ENCODE assay signal across 16 cellular contexts in genomic region chr17:78022425-78022824, GRCh38.
DNase-seq lines count a peak whose midpoint lies in the region; ATAC-seq and TF ChIP-seq lines count a peak whose summit lies in the region.
"Had no signal": no experiment of that assay in that cellular context is flagged by ENCODE, and none has a peak within 500 bp of the region (broad histone marks: within the 10 kb centered on the region; RNA-seq: fewer than 3 reads in every experiment).

No MANE protein-coding gene starts in this region.

- CTCF ChIA-PET in activated CD4-positive, alpha-beta T cell treated with anti-CD3 and anti-CD28 coated beads for 36 hours (lab: Charles Lee): interaction anchor here (0.6 to 2.4 kb wide), 3 partner anchors 9 to 440 kb away, joined by 3 to 9 read pairs (median 3); no protein-coding TSS in a partner anchor
- CTCF ChIA-PET in Calu3 (lab: Charles Lee): no interaction called here

- H3K9me3 Mint-ChIP-seq in activated CD4-positive, alpha-beta T cell treated with anti-CD3 and anti-CD28 coated beads for 36 hours (ENCODE audit: low read depth): no peaks in the 10 kb centered on the region
- no peaks in the 10 kb centered on the region for H3K9me3 Mint-ChIP-seq in activated CD4-positive, alpha-beta T cell treated with anti-CD3 and anti-CD28 coated beads, Interleukin-2, amount 10 ng/mL, durations not matched to agents 24 days and 14 days
- no peaks in the 10 kb centered on the region for H3K9me3 Mint-ChIP-seq in activated T-helper 1 cell treated with anti-CD3 and anti-CD28 coated beads, Interleukin-12 subunit alpha, Interleukin-12 subunit beta, Interleukin-2, Interleukin-4 antibody, amounts not matched to agents 30 ng/mL and 10 ng/mL and 1 ng/mL, durations not matched to agents 14 hours and 24 hours and 36 hours
- no peaks in the 10 kb centered on the region for H3K9me3 Mint-ChIP-seq in Calu3 (ENCODE audit: low read depth, unreplicated experiment)

- H3K4me3 ChIP-seq in fibroblast of mammary gland (ENCODE audit: control insufficient read depth, low read depth, low read length): no peak overlapping the region

- intact Hi-C loops in activated CD4-positive, alpha-beta T cell treated with anti-CD3 and anti-CD28 coated beads for 36 hours (cut with DNase I, micrococcal nuclease): loop anchor here in 1 of 2 experiments (1.0 kb wide), 1 partner anchor 186 kb away; no protein-coding TSS in a partner anchor
- intact Hi-C loops in activated CD4-positive, alpha-beta T cell treated with anti-CD3 and anti-CD28 coated beads, Interleukin-2, amount 10 ng/mL, durations not matched to agents 24 days and 14 days (cut with micrococcal nuclease): loop anchor here (5.0 kb wide), 1 partner anchor 230 kb away; no protein-coding TSS in a partner anchor
- intact Hi-C loops in activated T-helper 1 cell treated with anti-CD3 and anti-CD28 coated beads, Interleukin-12 subunit alpha, Interleukin-12 subunit beta, Interleukin-2, Interleukin-4 antibody, amounts not matched to agents 30 ng/mL and 10 ng/mL and 1 ng/mL, durations not matched to agents 14 hours and 24 hours and 36 hours (cut with micrococcal nuclease): no loop called here
- intact Hi-C loops in Calu3 (cut with micrococcal nuclease; ENCODE audit: unreplicated experiment): no loop called here

- H3K4me1 Mint-ChIP-seq in activated CD4-positive, alpha-beta T cell treated with anti-CD3 and anti-CD28 coated beads for 36 hours: peaks cover 43% of the 10 kb centered on the region
- peaks cover 27% of the 10 kb centered on the region for H3K4me1 Mint-ChIP-seq in activated CD4-positive, alpha-beta T cell treated with anti-CD3 and anti-CD28 coated beads, Interleukin-2, amount 10 ng/mL, durations not matched to agents 24 days and 14 days
- peaks cover 27% of the 10 kb centered on the region for H3K4me1 Mint-ChIP-seq in activated T-helper 1 cell treated with anti-CD3 and anti-CD28 coated beads, Interleukin-12 subunit alpha, Interleukin-12 subunit beta, Interleukin-2, Interleukin-4 antibody, amounts not matched to agents 30 ng/mL and 10 ng/mL and 1 ng/mL, durations not matched to agents 14 hours and 24 hours and 36 hours (ENCODE audit: low read depth)
- no peaks in the 10 kb centered on the region for H3K4me1 Mint-ChIP-seq in Calu3 (ENCODE audit: low read depth, unreplicated experiment)

- H3K4me3 Mint-ChIP-seq in activated CD4-positive, alpha-beta T cell treated with anti-CD3 and anti-CD28 coated beads for 36 hours: no peak overlapping the region
- no peak overlapping the region for H3K4me3 Mint-ChIP-seq in activated CD4-positive, alpha-beta T cell treated with anti-CD3 and anti-CD28 coated beads, Interleukin-2, amount 10 ng/mL, durations not matched to agents 24 days and 14 days
- no peak overlapping the region for H3K4me3 Mint-ChIP-seq in activated T-helper 1 cell treated with anti-CD3 and anti-CD28 coated beads, Interleukin-12 subunit alpha, Interleukin-12 subunit beta, Interleukin-2, Interleukin-4 antibody, amounts not matched to agents 30 ng/mL and 10 ng/mL and 1 ng/mL, durations not matched to agents 14 hours and 24 hours and 36 hours
- H3K4me3 Mint-ChIP-seq in Calu3 (ENCODE audit: low read depth, unreplicated experiment): no peak overlapping the region

- peak; percentile 59 for ATAC-seq in activated CD4-positive, alpha-beta T cell treated with anti-CD3 and anti-CD28 coated beads for 36 hours
- ATAC-seq in HG02973 (IDR thresholded peaks at IDR 0.05; ENCODE audit: unreplicated experiment): no peak
- ATAC-seq: HepG2 had no signal

- H3K36me3 Mint-ChIP-seq in activated CD4-positive, alpha-beta T cell treated with anti-CD3 and anti-CD28 coated beads for 36 hours (ENCODE audit: low read depth): no peaks in the 10 kb centered on the region
- peaks cover 2% of the 10 kb centered on the region for H3K36me3 Mint-ChIP-seq in activated CD4-positive, alpha-beta T cell treated with anti-CD3 and anti-CD28 coated beads, Interleukin-2, amount 10 ng/mL, durations not matched to agents 24 days and 14 days (ENCODE audit: low read depth)
- peaks cover 4% of the 10 kb centered on the region for H3K36me3 Mint-ChIP-seq in activated T-helper 1 cell treated with anti-CD3 and anti-CD28 coated beads, Interleukin-12 subunit alpha, Interleukin-12 subunit beta, Interleukin-2, Interleukin-4 antibody, amounts not matched to agents 30 ng/mL and 10 ng/mL and 1 ng/mL, durations not matched to agents 14 hours and 24 hours and 36 hours (ENCODE audit: low read depth)
- no peaks in the 10 kb centered on the region for H3K36me3 Mint-ChIP-seq in Calu3 (ENCODE audit: insufficient read depth, unreplicated experiment)

- POLR2A ChIA-PET in activated CD4-positive, alpha-beta T cell treated with anti-CD3 and anti-CD28 coated beads for 36 hours (lab: Charles Lee): no interaction called here

- no TSS peak for BruUV-seq in Calu3 (replicated peaks; lab: Mats Ljungman, UMichigan)

- no peaks in the 10 kb centered on the region for H3K27me3 Mint-ChIP-seq in activated CD4-positive, alpha-beta T cell treated with anti-CD3 and anti-CD28 coated beads for 36 hours
- no peaks in the 10 kb centered on the region for H3K27me3 Mint-ChIP-seq in activated CD4-positive, alpha-beta T cell treated with anti-CD3 and anti-CD28 coated beads, Interleukin-2, amount 10 ng/mL, durations not matched to agents 24 days and 14 days
- no peaks in the 10 kb centered on the region for H3K27me3 Mint-ChIP-seq in activated T-helper 1 cell treated with anti-CD3 and anti-CD28 coated beads, Interleukin-12 subunit alpha, Interleukin-12 subunit beta, Interleukin-2, Interleukin-4 antibody, amounts not matched to agents 30 ng/mL and 10 ng/mL and 1 ng/mL, durations not matched to agents 14 hours and 24 hours and 36 hours (ENCODE audit: insufficient read depth)
- no peaks in the 10 kb centered on the region for H3K27me3 Mint-ChIP-seq in Calu3 (ENCODE audit: unreplicated experiment)

- no peak for DNase-seq in activated CD4-positive, alpha-beta T cell treated with anti-CD3 and anti-CD28 coated beads for 36 hours
- DNase-seq in activated CD4-positive, alpha-beta T cell treated with anti-CD3 and anti-CD28 coated beads, Interleukin-2, amount 10 ng/mL, durations not matched to agents 24 days and 14 days: no peak
- peak; percentile 36 for DNase-seq in ELR (ENCODE audit: low read depth)
- DNase-seq in activated T-helper 1 cell treated with anti-CD3 and anti-CD28 coated beads, Interleukin-12 subunit alpha, Interleukin-12 subunit beta, Interleukin-2, Interleukin-4 antibody, amounts not matched to agents 30 ng/mL and 10 ng/mL and 1 ng/mL, durations not matched to agents 14 hours and 24 hours and 36 hours (ENCODE audit: low spot score): no peak
- DNase-seq in fibroblast of mammary gland (ENCODE audit: low read depth): peak; percentile 68
- DNase-seq in central memory CD4-positive, alpha-beta T cell: no peak
- no peak for DNase-seq in Calu3
- DNase-seq: DMS79, GF-D8, Karpas-422, MM.1S, NCI-H1105, NCI-H1694 treated with DMSO at 0.1 percent for 48 hours, NCI-H69 had no signal

- H3K27ac Mint-ChIP-seq in activated CD4-positive, alpha-beta T cell treated with anti-CD3 and anti-CD28 coated beads for 36 hours: no peak overlapping the region
- no peak overlapping the region for H3K27ac Mint-ChIP-seq in activated CD4-positive, alpha-beta T cell treated with anti-CD3 and anti-CD28 coated beads, Interleukin-2, amount 10 ng/mL, durations not matched to agents 24 days and 14 days
- H3K27ac Mint-ChIP-seq in activated T-helper 1 cell treated with anti-CD3 and anti-CD28 coated beads, Interleukin-12 subunit alpha, Interleukin-12 subunit beta, Interleukin-2, Interleukin-4 antibody, amounts not matched to agents 30 ng/mL and 10 ng/mL and 1 ng/mL, durations not matched to agents 14 hours and 24 hours and 36 hours: peak overlapping the region; percentile 6
- H3K27ac Mint-ChIP-seq in Calu3 (ENCODE audit: unreplicated experiment): no peak overlapping the region

- TF ChIP-seq CTCF in fibroblast of mammary gland (conservative IDR thresholded peaks at IDR 0.05; ENCODE audit: control insufficient read depth, insufficient read depth, low read depth, low read length) (no peak), Calu3 (IDR thresholded peaks at IDR 0.05; ENCODE audit: unreplicated experiment) (no peak)

Comparison
In these comparisons a context has a peak if more than half of its experiments do, and no peak if none do; other contexts are left out.
1. DNase-seq: peak in ELR (single experiment) and fibroblast of mammary gland (single experiment); none in activated CD4-positive, alpha-beta T cell treated with anti-CD3 and anti-CD28 coated beads for 36 hours (single experiment), activated CD4-positive, alpha-beta T cell treated with anti-CD3 and anti-CD28 coated beads, Interleukin-2, amount 10 ng/mL, durations not matched to agents 24 days and 14 days (single experiment), activated T-helper 1 cell treated with anti-CD3 and anti-CD28 coated beads, Interleukin-12 subunit alpha, Interleukin-12 subunit beta, Interleukin-2, Interleukin-4 antibody, amounts not matched to agents 30 ng/mL and 10 ng/mL and 1 ng/mL, durations not matched to agents 14 hours and 24 hours and 36 hours (single experiment), central memory CD4-positive, alpha-beta T cell (single experiment) and Calu3 (single experiment).